In genomic region chr19:36008336-36008978, GRCh38 we compare ENCODE assay signal across 8 cellular contexts. TPM values are rescaled to one million over a fixed set of nuclear protein-coding genes. Genes with fewer than 3 reads are reported as not detected.
DNase-seq lines count a peak whose midpoint lies in the region; ATAC-seq, FAIRE-seq and TF ChIP-seq lines count a peak whose summit lies in the region.

Gene SYNE4 (minus strand): TSS chr19:36008813. CDS start chr19:36008681, 132 bp downstream.

- H3K27ac ChIP-seq in keratinocyte (ENCODE audit: control insufficient read depth, insufficient read depth, low read length) (no peak within 1 kb of the TSS), testis (no peak within 1 kb of the TSS)

- DNase-seq in activated T-cell treated with anti-CD3 and anti-CD28 coated beads, Interleukin-2, amount 50 U/mL, for 24 hours = no peak
- no peak for DNase-seq in activated T-cell treated with anti-CD3 and anti-CD28 coated beads, Interleukin-2, amount 50 U/mL, for 48 hours
- DNase-seq in activated naive CD8-positive, alpha-beta T cell treated with anti-CD3 and anti-CD28 coated beads, Interleukin-2, amount 50 U/mL, for 24 hours = no peak
- no peak for DNase-seq in keratinocyte (ENCODE audit: low read depth, low spot score)
- DNase-seq in testis = no peak
- no peak for DNase-seq in NCI-H1417 treated with DMSO at 0.1 percent for 48 hours (lab: John Stamatoyannopoulos, UW)
- DNase-seq in dermis blood vessel endothelial cell = no peak
- DNase-seq in OCI-M2 (lab: John Stamatoyannopoulos, UW; ENCODE audit: unreplicated experiment) = no peak

- H3K9me1 ChIP-seq in keratinocyte (ENCODE audit: control insufficient read depth, extremely low read depth, insufficient read depth, low read length) = no peaks in the 10 kb centered on the region

- ATAC-seq in activated naive CD8-positive, alpha-beta T cell treated with anti-CD3 and anti-CD28 coated beads, Interleukin-2, amount 50 U/mL, for 24 hours = no peak

- peak within 1 kb of the TSS; percentile 60 for H3K4me3 Mint-ChIP-seq in activated T-cell treated with anti-CD3 and anti-CD28 coated beads, Interleukin-2, amount 50 U/mL, for 24 hours
- peak within 1 kb of the TSS; percentile 48 for H3K4me3 Mint-ChIP-seq in activated naive CD8-positive, alpha-beta T cell treated with anti-CD3 and anti-CD28 coated beads, Interleukin-2, amount 50 U/mL, for 24 hours

- intact Hi-C loops in testis (cut with DNase I; ENCODE audit: low total_unique reads) = no loop called here

- H3K27me3 Mint-ChIP-seq in activated T-cell treated with anti-CD3 and anti-CD28 coated beads, Interleukin-2, amount 50 U/mL, for 24 hours = no peaks in the 10 kb centered on the region
- no peaks in the 10 kb centered on the region for H3K27me3 Mint-ChIP-seq in activated naive CD8-positive, alpha-beta T cell treated with anti-CD3 and anti-CD28 coated beads, Interleukin-2, amount 50 U/mL, for 24 hours

- H3K4me1 ChIP-seq in keratinocyte (ENCODE audit: control insufficient read depth, extremely low read depth, insufficient read depth, low read length) = peaks cover 8% of the 10 kb centered on the region
- H3K4me1 ChIP-seq in testis = peaks cover 11% of the 10 kb centered on the region

- TF ChIP-seq POLR2A in testis (IDR thresholded peaks at IDR 0.05) = no peak

- FAIRE-seq in keratinocyte (lab: Jason Lieb, UNC) = no peak

- 56 to 67% methylated on average over 5 to 19 of the region's 19 CpGs for WGBS in testis, 2 donors

- peak within 1 kb of the TSS; percentile 63 for H3K27ac Mint-ChIP-seq in activated T-cell treated with anti-CD3 and anti-CD28 coated beads, Interleukin-2, amount 50 U/mL, for 24 hours
- H3K27ac Mint-ChIP-seq in activated naive CD8-positive, alpha-beta T cell treated with anti-CD3 and anti-CD28 coated beads, Interleukin-2, amount 50 U/mL, for 24 hours = no peak within 1 kb of the TSS

- no peaks in the 10 kb centered on the region for H4K20me1 ChIP-seq in keratinocyte (ENCODE audit: control insufficient read depth, extremely low read depth, insufficient read depth, low read length)

- H2AFZ ChIP-seq in keratinocyte (ENCODE audit: control insufficient read depth, low read length) = peak within 1 kb of the TSS; percentile 26

- no peak for TF ChIP-seq CTCF in keratinocyte (optimal IDR thresholded peaks at IDR 0.05 in 1 of 3, IDR thresholded peaks at IDR 0.05 in 1 of 3, conservative IDR thresholded peaks at IDR 0.05 in 1 of 3; ENCODE audit: extremely low read depth in 1 of 3, insufficient read depth in 2 of 3, low read length in 3 of 3)
- TF ChIP-seq CTCF in testis (IDR thresholded peaks at IDR 0.05) = no peak

- H3K4me3 ChIP-seq in keratinocyte (ENCODE audit: control insufficient read depth in 2 of 3, extremely low read depth in 1 of 3, insufficient read depth in 2 of 3, low read depth in 1 of 3, low read length in 3 of 3) = peak within 1 kb of the TSS; percentile 18 to 46 (median 35)
- peak within 1 kb of the TSS; percentile 33 to 45 for H3K4me3 ChIP-seq in testis

- dilution Hi-C loops in keratinocyte (cut with MboI; ENCODE audit: extremely low pct_ligation_motif_present, low sequenced_read_pairs) = no loop called here

- no peaks in the 10 kb centered on the region for H3K9me3 Mint-ChIP-seq in activated T-cell treated with anti-CD3 and anti-CD28 coated beads, Interleukin-2, amount 50 U/mL, for 24 hours
- H3K9me3 Mint-ChIP-seq in activated naive CD8-positive, alpha-beta T cell treated with anti-CD3 and anti-CD28 coated beads, Interleukin-2, amount 50 U/mL, for 24 hours = no peaks in the 10 kb centered on the region

- H3K27me3 ChIP-seq in keratinocyte (ENCODE audit: control insufficient read depth, extremely low read depth, insufficient read depth, low read length) (no peaks in the 10 kb centered on the region), testis (no peaks in the 10 kb centered on the region)

- peaks cover 4% of the 10 kb centered on the region for H3K79me2 ChIP-seq in keratinocyte (ENCODE audit: control insufficient read depth, insufficient read depth, low read length)

- H3K9ac ChIP-seq in keratinocyte (ENCODE audit: control insufficient read depth, extremely low read depth, insufficient read depth, low read length) = peak within 1 kb of the TSS; percentile 56

- H3K4me1 Mint-ChIP-seq in activated T-cell treated with anti-CD3 and anti-CD28 coated beads, Interleukin-2, amount 50 U/mL, for 24 hours (ENCODE audit: low read depth) = peaks cover 27% of the 10 kb centered on the region
- peaks cover 14% of the 10 kb centered on the region for H3K4me1 Mint-ChIP-seq in activated naive CD8-positive, alpha-beta T cell treated with anti-CD3 and anti-CD28 coated beads, Interleukin-2, amount 50 U/mL, for 24 hours

- H3K9me3 ChIP-seq in keratinocyte (ENCODE audit: control insufficient read depth, low read depth, low read length) (no peaks in the 10 kb centered on the region), testis (no peaks in the 10 kb centered on the region)

- peak within 1 kb of the TSS; percentile 71 for H3K4me2 ChIP-seq in keratinocyte (ENCODE audit: control insufficient read depth, extremely low read depth, insufficient read depth, low read depth, low read length)

- no peaks in the 10 kb centered on the region for H3K36me3 ChIP-seq in keratinocyte (ENCODE audit: control insufficient read depth in 2 of 2, extremely low read depth in 1 of 2, insufficient read depth in 2 of 2, low read length in 2 of 2)
- no peaks in the 10 kb centered on the region for H3K36me3 ChIP-seq in testis (ENCODE audit: low read depth, missing control alignments)

- peaks cover 22% of the 10 kb centered on the region for H3K36me3 Mint-ChIP-seq in activated T-cell treated with anti-CD3 and anti-CD28 coated beads, Interleukin-2, amount 50 U/mL, for 24 hours (ENCODE audit: low read depth)
- peaks cover 7% of the 10 kb centered on the region for H3K36me3 Mint-ChIP-seq in activated naive CD8-positive, alpha-beta T cell treated with anti-CD3 and anti-CD28 coated beads, Interleukin-2, amount 50 U/mL, for 24 hours (ENCODE audit: low read depth)

RNA-seq across cellular contexts. Expression of gene SYNE4, which starts in this region (rescaled TPM):
- polyA plus RNA-seq in keratinocyte (0.19 to 0.72 TPM (median 0.28 TPM) in 3 replicates), testis (ENCODE audit: insufficient read depth, low read depth, low replicate concordance) (1.8 TPM)
- 0.39 TPM for polyA plus RNA-seq in keratinocyte (2011; ENCODE audit: low read depth)
- polyA plus RNA-seq in keratinocyte (2011; cell fraction: cytosol; rRNA removed) = 0.17 TPM in 2 replicates
- polyA plus RNA-seq in keratinocyte (2011; cell fraction: nucleus; rRNA removed) = 2.3 TPM in 2 replicates
- 0.21 and 1.0 TPM in 2 replicates for polyA plus RNA-seq in keratinocyte (2012; ENCODE audit: low replicate concordance)
- polyA minus RNA-seq in keratinocyte = not detected in 3 replicates
- not detected for polyA minus RNA-seq in keratinocyte (2011; cell fraction: cytosol; rRNA and poly(A)+ RNA removed)
- polyA minus RNA-seq in keratinocyte (2011; cell fraction: nucleus; rRNA and poly(A)+ RNA removed) = 0.32 and 1.4 TPM in 2 replicates
- total RNA-seq in testis (1 to 10 TPM in 1 of 2 donors, under 1 TPM in 1; 0.68 to 1.3 TPM), dermis blood vessel endothelial cell (0.17 TPM in 1 of 2 replicates, not detected in the other)
